ENCODE assay signal across 25 cellular contexts in genomic region chr11:100799445-100799844, GRCh38.
"Had no signal": no experiment of that assay in that cellular context is flagged by ENCODE, and none has a peak within 500 bp of the region (broad histone marks: within the 10 kb centered on the region; RNA-seq: fewer than 3 reads in every experiment).

No MANE protein-coding gene starts in this region.

- H3K4me3 ChIP-seq: stomach, suprapubic skin, testis, thoracic aorta, thyroid gland, tibial artery, tibial nerve, transverse colon, upper lobe of left lung, upper lobe of right lung, vagina had no signal

- H3K4me1 ChIP-seq: stomach, testis, thyroid gland, transverse colon, upper lobe of left lung, upper lobe of right lung, vagina had no signal

- H3K9me3 ChIP-seq: stomach, suprapubic skin, testis, thoracic aorta, thyroid gland, tibial artery, tibial nerve, transverse colon, upper lobe of left lung, upper lobe of right lung, vagina had no signal

- H3K27me3 ChIP-seq: stomach, suprapubic skin, testis, thyroid gland, tibial artery, tibial nerve, transverse colon, upper lobe of left lung, upper lobe of right lung, vagina had no signal

- H3K36me3 ChIP-seq: stomach, suprapubic skin, thoracic aorta, thyroid gland, tibial artery, transverse colon, upper lobe of left lung, upper lobe of right lung, vagina had no signal

- H3K27ac ChIP-seq: stomach, suprapubic skin, testis, thoracic aorta, thyroid gland, tibial artery, transverse colon, upper lobe of left lung, upper lobe of right lung, vagina had no signal

- ATAC-seq: stimulated activated effector memory CD8-positive, alpha-beta T cell treated with anti-CD3 and anti-CD28 coated beads, Interleukin-12 subunit alpha, Interleukin-12 subunit beta, amount 100 ng/mL, for 72 hours; stimulated activated memory B cell treated with anti-CD40 and anti-IgM and Interleukin-4, amounts not matched to agents 10 μg/mL and 1 μg/mL and 100 μg/mL, for 72 hours; stimulated activated naive B cell treated with anti-CD40 and anti-IgM and Interleukin-4, amounts not matched to agents 10 μg/mL and 1 μg/mL and 100 μg/mL, for 72 hours; stimulated activated naive CD8-positive, alpha-beta T cell treated with anti-CD3 and anti-CD28 coated beads, Interleukin-15, amount 100 ng/mL, for 72 hours; stimulated activated naive CD8-positive, alpha-beta T cell treated with anti-CD3 and anti-CD28 coated beads, Interleukin-15, Interleukin-2, amounts not matched to agents 100 U/mL and 50 U/mL, for 24 hours; upper lobe of right lung had no signal

- DNase-seq: stimulated activated CD4-positive, alpha-beta T cell treated with anti-CD3 and anti-CD28 coated beads, Interleukin-2, amount 100 ng/mL, for 48 hours; stimulated activated CD4-positive, alpha-beta T cell treated with anti-CD3 and anti-CD28 coated beads, Interleukin-4, amount 100 ng/mL, for 1 hour; stimulated activated CD4-positive, alpha-beta T cell treated with anti-CD3 and anti-CD28 coated beads, Interleukin-4, amount 100 ng/mL, for 24 hours; stimulated activated CD4-positive, alpha-beta T cell treated with anti-CD3 and anti-CD28 coated beads, Interleukin-4, amount 100 ng/mL, for 4 hours; stimulated activated CD8-positive, alpha-beta memory T cell treated with anti-CD3 and anti-CD28 coated beads, Interleukin-4, amount 100 ng/mL, for 48 hours; stimulated activated naive B cell treated with anti-CD40 and anti-IgM and Interleukin-4, amounts not matched to agents 10 μg/mL and 1 μg/mL and 100 μg/mL, for 72 hours; stimulated activated naive CD4-positive, alpha-beta T cell; stimulated activated naive CD4-positive, alpha-beta T cell treated with Interleukin-2 at 50 U/mL for 16 hours; stimulated activated naive CD8-positive, alpha-beta T cell treated with anti-CD3 and anti-CD28 coated beads, Interleukin-15, amount 100 ng/mL, for 72 hours; stimulated activated naive CD8-positive, alpha-beta T cell treated with anti-CD3 and anti-CD28 coated beads, Interleukin-15, Interleukin-2, amounts not matched to agents 100 U/mL and 50 U/mL, for 24 hours; stomach; substantia nigra; testis; thyroid gland; tibial artery; transverse colon; trophoblast cell; upper lobe of left lung; upper lobe of right lung had no signal
